In the genomic region with DNA sequence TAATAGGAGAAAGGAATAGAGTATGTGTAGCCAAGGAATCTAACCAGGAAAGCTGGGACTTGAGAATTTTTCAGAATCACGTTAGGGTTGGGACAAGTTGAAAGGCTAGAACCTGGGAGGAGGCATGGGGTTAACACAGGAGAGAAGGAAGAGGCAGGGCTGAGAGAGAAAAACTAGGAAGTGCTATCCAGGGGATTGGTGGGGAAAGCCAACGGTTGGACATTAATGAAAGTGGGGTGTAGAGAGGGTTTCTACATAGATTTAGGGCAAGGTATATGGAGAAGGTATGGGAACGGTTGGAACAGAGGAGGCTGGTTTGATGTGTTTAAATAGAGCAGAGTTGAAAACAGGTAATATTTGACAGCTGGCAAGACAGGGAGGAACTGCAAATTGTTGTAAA, we compare ENCODE assay signal across 11 cellular contexts. TPM values are rescaled to one million over a fixed set of nuclear protein-coding genes. Genes with fewer than 3 reads are reported as not detected.
DNase-seq lines count a peak whose midpoint lies in the region; ATAC-seq and TF ChIP-seq lines count a peak whose summit lies in the region.
"Had no signal": no experiment of that assay in that cellular context is flagged by ENCODE, and none has a peak within 500 bp of the region (broad histone marks: within the 10 kb centered on the region; RNA-seq: fewer than 3 reads in every experiment).

No MANE protein-coding gene starts in this region.

- intact Hi-C loops in activated CD4-positive, alpha-beta T cell treated with anti-CD3 and anti-CD28 coated beads, Interleukin-2, amount 10 ng/mL, durations not matched to agents 24 days and 14 days (cut with micrococcal nuclease): no loop called here
- intact Hi-C loops in activated CD4-positive, alpha-beta memory T cell treated with anti-CD3 and anti-CD28 coated beads for 36 hours (cut with micrococcal nuclease): no loop called here
- intact Hi-C loops in mucosa of descending colon (cut with DNase I, micrococcal nuclease): no loop called here

- no peak for ATAC-seq in stimulated activated naive B cell treated with anti-CD40 and anti-IgM and Interleukin-4, amounts not matched to agents 10 μg/mL and 1 μg/mL and 100 μg/mL, for 72 hours (replicated peaks)
- ATAC-seq in HG03520 (IDR thresholded peaks at IDR 0.05; ENCODE audit: unreplicated experiment): no peak
- no peak for ATAC-seq in mucosa of descending colon

- H3K4me3 ChIP-seq in hepatocyte: peak overlapping the region; percentile 52
- no peak overlapping the region for H3K4me3 ChIP-seq in mucosa of descending colon

- peak overlapping the region; percentile 90 for H3K4me3 Mint-ChIP-seq in activated CD4-positive, alpha-beta T cell treated with anti-CD3 and anti-CD28 coated beads, Interleukin-2, amount 10 ng/mL, durations not matched to agents 24 days and 14 days
- peak overlapping the region; percentile 96 for H3K4me3 Mint-ChIP-seq in activated CD4-positive, alpha-beta memory T cell treated with anti-CD3 and anti-CD28 coated beads for 36 hours
- H3K4me3 Mint-ChIP-seq in stimulated activated naive B cell treated with anti-CD40 and anti-IgM and Interleukin-4, amounts not matched to agents 10 μg/mL and 1 μg/mL and 100 μg/mL, for 72 hours: peak overlapping the region; percentile 86 to 98

- H2AFZ ChIP-seq in hepatocyte: no peak overlapping the region

- peak overlapping the region; percentile 95 for H3K4me2 ChIP-seq in hepatocyte

- peaks cover 77% of the 10 kb centered on the region for H3K36me3 Mint-ChIP-seq in activated CD4-positive, alpha-beta T cell treated with anti-CD3 and anti-CD28 coated beads, Interleukin-2, amount 10 ng/mL, durations not matched to agents 24 days and 14 days (ENCODE audit: low read depth)
- peaks cover 74% of the 10 kb centered on the region for H3K36me3 Mint-ChIP-seq in activated CD4-positive, alpha-beta memory T cell treated with anti-CD3 and anti-CD28 coated beads for 36 hours
- H3K36me3 Mint-ChIP-seq in stimulated activated naive B cell treated with anti-CD40 and anti-IgM and Interleukin-4, amounts not matched to agents 10 μg/mL and 1 μg/mL and 100 μg/mL, for 72 hours: peaks cover 67 to 80% of the 10 kb centered on the region in 2 donors

- DNase-seq in activated CD4-positive, alpha-beta T cell treated with anti-CD3 and anti-CD28 coated beads, Interleukin-2, amount 10 ng/mL, durations not matched to agents 24 days and 14 days: no peak
- DNase-seq in activated CD4-positive, alpha-beta T cell treated with anti-CD3 and anti-CD28 coated beads, Interleukin-2, amount 50 U/mL, for 48 hours: no peak
- DNase-seq in activated CD4-positive, alpha-beta memory T cell treated with anti-CD3 and anti-CD28 coated beads for 36 hours: no peak
- DNase-seq in hepatocyte (ENCODE audit: low spot score): no peak
- no peak for DNase-seq in stimulated activated naive B cell treated with anti-CD40 and anti-IgM and Interleukin-4, amounts not matched to agents 10 μg/mL and 1 μg/mL and 100 μg/mL, for 72 hours
- DNase-seq in NCI-H510A treated with DMSO at 0.1 percent for 48 hours (lab: John Stamatoyannopoulos, UW): no peak
- no peak for DNase-seq in mucosa of descending colon
- DNase-seq: AML-193, retina had no signal

- peaks cover 87% of the 10 kb centered on the region for H3K79me2 ChIP-seq in hepatocyte

- H3K27ac ChIP-seq in hepatocyte: no peak overlapping the region

- TF ChIP-seq CTCF in hepatocyte (IDR thresholded peaks at IDR 0.05; ENCODE audit: poor library complexity) (no peak), mucosa of descending colon (IDR thresholded peaks at IDR 0.05) (no peak)

- H3K9me3 Mint-ChIP-seq in activated CD4-positive, alpha-beta T cell treated with anti-CD3 and anti-CD28 coated beads, Interleukin-2, amount 10 ng/mL, durations not matched to agents 24 days and 14 days: peaks cover 4% of the 10 kb centered on the region
- no peaks in the 10 kb centered on the region for H3K9me3 Mint-ChIP-seq in activated CD4-positive, alpha-beta memory T cell treated with anti-CD3 and anti-CD28 coated beads for 36 hours
- peaks cover 0 to 4% of the 10 kb centered on the region in 2 donors for H3K9me3 Mint-ChIP-seq in stimulated activated naive B cell treated with anti-CD40 and anti-IgM and Interleukin-4, amounts not matched to agents 10 μg/mL and 1 μg/mL and 100 μg/mL, for 72 hours

- H4K20me1 ChIP-seq in hepatocyte (ENCODE audit: insufficient read depth, poor library complexity, severe bottlenecking): peaks cover 72% of the 10 kb centered on the region

- peaks cover 29% of the 10 kb centered on the region for H3K4me1 ChIP-seq in hepatocyte (ENCODE audit: insufficient read depth)
- peaks cover 27% of the 10 kb centered on the region for H3K4me1 ChIP-seq in mucosa of descending colon (ENCODE audit: low read depth)

- H3K27ac Mint-ChIP-seq in activated CD4-positive, alpha-beta T cell treated with anti-CD3 and anti-CD28 coated beads, Interleukin-2, amount 10 ng/mL, durations not matched to agents 24 days and 14 days: peak overlapping the region; percentile 93
- H3K27ac Mint-ChIP-seq in activated CD4-positive, alpha-beta memory T cell treated with anti-CD3 and anti-CD28 coated beads for 36 hours: peak overlapping the region; percentile 86
- H3K27ac Mint-ChIP-seq in stimulated activated naive B cell treated with anti-CD40 and anti-IgM and Interleukin-4, amounts not matched to agents 10 μg/mL and 1 μg/mL and 100 μg/mL, for 72 hours: peak overlapping the region; percentile 95

- H3K36me3 ChIP-seq in hepatocyte (replicated peaks; ENCODE audit: insufficient read depth, low read depth) (peaks cover 10% of the 10 kb centered on the region), mucosa of descending colon (ENCODE audit: low read depth) (peaks cover 18% of the 10 kb centered on the region)

- no peaks in the 10 kb centered on the region for H3K27me3 ChIP-seq in hepatocyte

- 36% methylated on average over 3 of the region's 3 CpGs for whole genome bisulfite sequencing in hepatocyte (ENCODE audit: low lambda C conversion rate, missing lambda C conversion rate)

- POLR2A ChIA-PET in activated CD4-positive, alpha-beta memory T cell treated with anti-CD3 and anti-CD28 coated beads for 36 hours (lab: Charles Lee): no interaction called here

- CTCF ChIA-PET in activated CD4-positive, alpha-beta memory T cell treated with anti-CD3 and anti-CD28 coated beads for 36 hours (lab: Charles Lee): no interaction called here

- H3K4me1 Mint-ChIP-seq in activated CD4-positive, alpha-beta T cell treated with anti-CD3 and anti-CD28 coated beads, Interleukin-2, amount 10 ng/mL, durations not matched to agents 24 days and 14 days: peaks cover 60% of the 10 kb centered on the region
- H3K4me1 Mint-ChIP-seq in activated CD4-positive, alpha-beta memory T cell treated with anti-CD3 and anti-CD28 coated beads for 36 hours (ENCODE audit: low read depth): peaks cover 57% of the 10 kb centered on the region
- H3K4me1 Mint-ChIP-seq in stimulated activated naive B cell treated with anti-CD40 and anti-IgM and Interleukin-4, amounts not matched to agents 10 μg/mL and 1 μg/mL and 100 μg/mL, for 72 hours: peaks cover 41 to 78% of the 10 kb centered on the region in 2 donors

- no peaks in the 10 kb centered on the region for H3K9me2 ChIP-seq in hepatocyte (replicated peaks; ENCODE audit: insufficient read depth)

- no peaks in the 10 kb centered on the region for H3K9me3 ChIP-seq in hepatocyte (ENCODE audit: low read depth)
- no peaks in the 10 kb centered on the region for H3K9me3 ChIP-seq in mucosa of descending colon

- no peaks in the 10 kb centered on the region for H3K27me3 Mint-ChIP-seq in activated CD4-positive, alpha-beta T cell treated with anti-CD3 and anti-CD28 coated beads, Interleukin-2, amount 10 ng/mL, durations not matched to agents 24 days and 14 days
- no peaks in the 10 kb centered on the region for H3K27me3 Mint-ChIP-seq in activated CD4-positive, alpha-beta memory T cell treated with anti-CD3 and anti-CD28 coated beads for 36 hours
- no peaks in the 10 kb centered on the region for H3K27me3 Mint-ChIP-seq in stimulated activated naive B cell treated with anti-CD40 and anti-IgM and Interleukin-4, amounts not matched to agents 10 μg/mL and 1 μg/mL and 100 μg/mL, for 72 hours

RNA-seq across cellular contexts. Expression of a gene that starts 2.7 kb away (rescaled TPM):
- 635 and 680 TPM in 2 replicates for total RNA-seq in activated CD4-positive, alpha-beta T cell treated with anti-CD3 and anti-CD28 coated beads, Interleukin-2, amount 10 ng/mL, durations not matched to agents 24 days and 14 days
- total RNA-seq in activated CD4-positive, alpha-beta memory T cell treated with anti-CD3 and anti-CD28 coated beads for 36 hours: 100 to 1,000 TPM; 483 to 526 TPM
- total RNA-seq in hepatocyte (82.9 and 142 TPM in 2 replicates), mucosa of descending colon (100 to 1,000 TPM; 538 to 819 (median 692) TPM)
- polyA plus RNA-seq in hepatocyte: 403 and 666 TPM in 2 replicates

RNA-seq across cellular contexts. Expression of a gene that starts 21.9 kb away (rescaled TPM):
- total RNA-seq in activated CD4-positive, alpha-beta T cell treated with anti-CD3 and anti-CD28 coated beads, Interleukin-2, amount 10 ng/mL, durations not matched to agents 24 days and 14 days: 241 and 259 TPM in 2 replicates
- total RNA-seq in activated CD4-positive, alpha-beta memory T cell treated with anti-CD3 and anti-CD28 coated beads for 36 hours: 100 to 1,000 TPM; 165 to 175 TPM
- total RNA-seq in hepatocyte: 255 and 540 TPM in 2 replicates
- polyA plus RNA-seq in hepatocyte: 627 and 642 TPM in 2 replicates
- total RNA-seq in mucosa of descending colon: 100 to 1,000 TPM; 231 to 296 (median 285) TPM

RNA-seq across cellular contexts. Expression of a gene that starts 32.2 kb away (rescaled TPM):
- not detected in 2 replicates for total RNA-seq in activated CD4-positive, alpha-beta T cell treated with anti-CD3 and anti-CD28 coated beads, Interleukin-2, amount 10 ng/mL, durations not matched to agents 24 days and 14 days
- total RNA-seq in activated CD4-positive, alpha-beta memory T cell treated with anti-CD3 and anti-CD28 coated beads for 36 hours: not detected
- 0.20 TPM in 1 of 2 replicates, not detected in the other for total RNA-seq in hepatocyte
- not detected in 2 replicates for polyA plus RNA-seq in hepatocyte
- not detected for total RNA-seq in mucosa of descending colon
- total RNA-seq: RPMI7951 had no signal

RNA-seq across cellular contexts. Expression of a gene that starts 35.1 kb away (rescaled TPM):
- 1.8 and 2.0 TPM in 2 replicates for total RNA-seq in activated CD4-positive, alpha-beta T cell treated with anti-CD3 and anti-CD28 coated beads, Interleukin-2, amount 10 ng/mL, durations not matched to agents 24 days and 14 days
- total RNA-seq in activated CD4-positive, alpha-beta memory T cell treated with anti-CD3 and anti-CD28 coated beads for 36 hours: 1 to 10 TPM; 1.6 to 2.4 TPM
- total RNA-seq in hepatocyte (1.4 and 4.3 TPM in 2 replicates), mucosa of descending colon (1 to 10 TPM; 1.1 to 2.2 (median 1.4) TPM)
- 1.4 and 4.8 TPM in 2 replicates for polyA plus RNA-seq in hepatocyte

RNA-seq across cellular contexts. Expression of a gene that starts 43.1 kb away (rescaled TPM):
- total RNA-seq in activated CD4-positive, alpha-beta T cell treated with anti-CD3 and anti-CD28 coated beads, Interleukin-2, amount 10 ng/mL, durations not matched to agents 24 days and 14 days: not detected in 2 replicates
- not detected for total RNA-seq in activated CD4-positive, alpha-beta memory T cell treated with anti-CD3 and anti-CD28 coated beads for 36 hours
- total RNA-seq in hepatocyte (not detected in 2 replicates), mucosa of descending colon (not detected)
- not detected in 2 replicates for polyA plus RNA-seq in hepatocyte
- total RNA-seq: RPMI7951 had no signal
